Comparison of ENCODE assay signal across 11 cellular contexts in genomic region chr3:45988100-45988761, GRCh38. TPM values are rescaled to one million over a fixed set of nuclear protein-coding genes. Genes with fewer than 3 reads are reported as not detected.
DNase-seq lines count a peak whose midpoint lies in the region; ATAC-seq and TF ChIP-seq lines count a peak whose summit lies in the region.
"Had no signal": no experiment of that assay in that cellular context is flagged by ENCODE, and none has a peak within 500 bp of the region (broad histone marks: within the 10 kb centered on the region; RNA-seq: fewer than 3 reads in every experiment).

No MANE protein-coding gene starts in this region.

- no peaks in the 10 kb centered on the region for H4K20me1 ChIP-seq in PC-3 (ENCODE audit: low read length)

- H3K9me2 ChIP-seq in PC-3 (replicated peaks; ENCODE audit: low read length): no peaks in the 10 kb centered on the region

- H3K9me3 ChIP-seq in PC-3 (ENCODE audit: low read length): no peaks in the 10 kb centered on the region

- POLR2A ChIA-PET in PC-3 (lab: Charles Lee; ENCODE audit: unreplicated experiment): no interaction called here

- no peak overlapping the region for H2AFZ ChIP-seq in PC-3 (ENCODE audit: low read length)

- no peaks in the 10 kb centered on the region for H3F3A ChIP-seq in PC-3 (ENCODE audit: low read length, unreplicated experiment)

- no peak for ATAC-seq in PC-3

- H3K27me3 ChIP-seq in PC-3 (ENCODE audit: low read length): no peaks in the 10 kb centered on the region

- H3K36me3 ChIP-seq in PC-3 (ENCODE audit: low read depth, low read length): peaks cover 16% of the 10 kb centered on the region

- no TSS peak for BruUV-seq in PC-3 (replicated peaks; lab: Mats Ljungman, UMichigan)

- CTCF ChIA-PET in PC-3 (lab: Charles Lee): no interaction called here

- no peak for TF ChIP-seq CTCF in PC-3 (conservative IDR thresholded peaks at IDR 0.05; ENCODE audit: low read depth, low read length)

- H3K4me2 ChIP-seq in PC-3 (ENCODE audit: low read length): no peak overlapping the region

- intact Hi-C loops in PC-3 (cut with micrococcal nuclease) (loop anchor here (5.0 kb wide), 2 partner anchors 41 to 69 kb away; no protein-coding TSS in a partner anchor), posterior vena cava (cut with DNase I) (no loop called here)

- H3K9ac ChIP-seq in PC-3 (ENCODE audit: low read length): no peak overlapping the region

- H3K4me1 ChIP-seq in PC-3 (ENCODE audit: insufficient read depth, low read length): peaks cover 56% of the 10 kb centered on the region

- H3K27ac ChIP-seq in PC-3 (ENCODE audit: low read length): peak overlapping the region; percentile 6; the same call in 1 of the 2 replicates
- peak overlapping the region; percentile 81 for H3K27ac ChIP-seq in epithelial cell of prostate

- H3K79me2 ChIP-seq in PC-3 (ENCODE audit: low read length): peaks cover 71% of the 10 kb centered on the region

- DNase-seq in CD1c-positive myeloid dendritic cell (ENCODE audit: extremely low spot score): peak; percentile 71
- DNase-seq in PC-3: no peak
- no peak for DNase-seq in epithelial cell of prostate (ENCODE audit: low read depth, low spot score)
- peak; percentile 86 for DNase-seq in posterior vena cava (ENCODE audit: low spot score)
- no peak for DNase-seq in effector CD8-positive, alpha-beta T cell (lab: John Stamatoyannopoulos, UW)
- no peak for DNase-seq in T-helper 2 cell
- DNase-seq in midbrain (lab: John Stamatoyannopoulos, UW): no peak
- no peak for DNase-seq in NCI-H524 (lab: John Stamatoyannopoulos, UW)
- DNase-seq: central memory CD4-positive, alpha-beta T cell; DMS79; NCI-H187 treated with DMSO at 0.1 percent for 48 hours had no signal

- no peak overlapping the region for H3K4me3 ChIP-seq in PC-3 (ENCODE audit: low read length)

RNA-seq across cellular contexts. Expression of gene FYCO1, which starts 7.4 kb away (rescaled TPM):
- total RNA-seq in PC-3 (2014; rRNA removed) (15.4 and 16.9 TPM in 2 replicates), posterior vena cava (10 to 100 TPM; 67.4 to 99.0 TPM)

RNA-seq across cellular contexts. Expression of gene XCR1, which starts 39.1 kb away (rescaled TPM):
- total RNA-seq in PC-3 (2014; rRNA removed) (not detected in 2 replicates), posterior vena cava (under 1 TPM; 0.14 to 0.37 TPM)

RNA-seq across cellular contexts. Expression of gene CXCR6, which starts 45.0 kb away (rescaled TPM):
- not detected in 2 replicates for total RNA-seq in PC-3 (2014; rRNA removed)
- under 1 TPM; 0.42 to 0.76 TPM for total RNA-seq in posterior vena cava

Comparison
In these comparisons a context has a peak if more than half of its experiments do, and no peak if none do; other contexts are left out.
1. DNase-seq: peak in CD1c-positive myeloid dendritic cell (single experiment) and posterior vena cava (single experiment); none in PC-3 (single experiment), epithelial cell of prostate (single experiment), effector CD8-positive, alpha-beta T cell (single experiment), T-helper 2 cell (0 of 5), midbrain (single experiment) and NCI-H524 (0 of 2).